Comparison of ENCODE assay signal across 12 cellular contexts in the genomic region with DNA sequence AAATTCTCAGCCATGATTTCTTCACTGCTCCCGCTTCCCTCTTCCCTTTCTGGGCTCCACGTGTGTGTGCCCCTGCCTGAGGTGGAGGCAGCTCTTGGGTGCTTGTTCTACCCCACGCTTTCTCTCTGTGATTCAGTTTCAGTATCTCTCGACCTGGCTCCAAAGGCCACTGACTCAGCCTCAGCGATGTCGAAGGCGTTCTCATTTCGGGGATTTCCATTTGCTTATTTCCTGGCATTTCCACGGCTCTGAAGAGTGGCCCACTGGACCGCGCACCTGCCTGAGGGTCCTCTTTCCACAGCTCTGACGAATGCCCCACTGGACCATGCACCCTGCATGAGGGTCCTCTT. TPM values are rescaled to one million over a fixed set of nuclear protein-coding genes. Genes with fewer than 3 reads are reported as not detected.
DNase-seq lines count a peak whose midpoint lies in the region; ATAC-seq and TF ChIP-seq lines count a peak whose summit lies in the region.
"Had no signal": no experiment of that assay in that cellular context is flagged by ENCODE, and none has a peak within 500 bp of the region (broad histone marks: within the 10 kb centered on the region; RNA-seq: fewer than 3 reads in every experiment).

No MANE protein-coding gene starts in this region.

- peaks cover 2 to 100% of the 10 kb centered on the region in 2 donors for H3K36me3 ChIP-seq in psoas muscle (ENCODE audit: insufficient read depth in 1 of 2, low read depth in 1 of 2)

- ATAC-seq in CD4-positive, alpha-beta T cell (ENCODE audit: poor library complexity), result peak; percentile 71
- peak; percentile 93 for ATAC-seq in activated naive CD4-positive, alpha-beta T cell treated with anti-CD3 and anti-CD28 coated beads, Interleukin-2, amount 50 U/mL, for 72 hours
- ATAC-seq in psoas muscle, result no peak
- ATAC-seq: PC-3 had no signal

- peaks cover 28% of the 10 kb centered on the region for H3K4me1 Mint-ChIP-seq in CD4-positive, alpha-beta T cell (ENCODE audit: low read depth)

- peak overlapping the region; percentile 70 for H3K4me3 Mint-ChIP-seq in CD4-positive, alpha-beta T cell

- H3K4me3 ChIP-seq in psoas muscle, result no peak overlapping the region
- H3K4me3 ChIP-seq: vagina had no signal

- no peaks in the 10 kb centered on the region for H3K4me1 ChIP-seq in psoas muscle
- H3K4me1 ChIP-seq: vagina had no signal

- H3K27me3 Mint-ChIP-seq in CD4-positive, alpha-beta T cell, result no peaks in the 10 kb centered on the region

- peaks cover 60% of the 10 kb centered on the region for H3K36me3 Mint-ChIP-seq in CD4-positive, alpha-beta T cell (ENCODE audit: low read depth)
- peaks cover 17 to 24% of the 10 kb centered on the region in 2 donors for H3K36me3 Mint-ChIP-seq in activated naive CD4-positive, alpha-beta T cell treated with anti-CD3 and anti-CD28 coated beads, Interleukin-2, amount 50 U/mL, for 72 hours

- 91 to 92% (median 91%) methylated on average over 12 of the region's 12 CpGs for WGBS in psoas muscle, 3 donors

- no peaks in the 10 kb centered on the region for H3K9me3 Mint-ChIP-seq in CD4-positive, alpha-beta T cell
- no peaks in the 10 kb centered on the region for H3K9me3 Mint-ChIP-seq in activated naive CD4-positive, alpha-beta T cell treated with anti-CD3 and anti-CD28 coated beads, Interleukin-2, amount 50 U/mL, for 72 hours

- H3K27ac Mint-ChIP-seq in CD4-positive, alpha-beta T cell, result peak overlapping the region; percentile 86
- H3K27ac Mint-ChIP-seq in activated naive CD4-positive, alpha-beta T cell treated with anti-CD3 and anti-CD28 coated beads, Interleukin-2, amount 50 U/mL, for 72 hours, result peak overlapping the region; percentile 89 to 99

- TF ChIP-seq CTCF in CD4-positive, alpha-beta T cell (IDR thresholded peaks at IDR 0.05), result no peak
- no peak for TF ChIP-seq CTCF in psoas muscle (IDR thresholded peaks at IDR 0.05)

- no peaks in the 10 kb centered on the region for H3K27me3 ChIP-seq in CD4-positive, alpha-beta T cell (ENCODE audit: control insufficient read depth, insufficient read depth, low read length)
- H3K27me3 ChIP-seq in psoas muscle (ENCODE audit: insufficient read depth in 3 of 3, low read length in 2 of 3), result no peaks in the 10 kb centered on the region
- H3K27me3 ChIP-seq: vagina had no signal

- CTCF ChIA-PET in CD4-positive, alpha-beta T cell (lab: Charles Lee), result interaction anchor here (1.0 kb wide), 1 partner anchor 55 kb away, joined by 3 read pairs; no protein-coding TSS in a partner anchor

- no peaks in the 10 kb centered on the region for H3K9me3 ChIP-seq in CD4-positive, alpha-beta T cell (ENCODE audit: control insufficient read depth, low read length)
- no peaks in the 10 kb centered on the region for H3K9me3 ChIP-seq in psoas muscle
- H3K9me3 ChIP-seq: vagina had no signal

- intact Hi-C loops in CD4-positive, alpha-beta T cell (cut with DNase I, micrococcal nuclease), result no loop called here
- intact Hi-C loops in psoas muscle (cut with DNase I), result no loop called here

- H3K27ac ChIP-seq in CD4-positive, alpha-beta T cell (ENCODE audit: low read depth, low read length), result peak overlapping the region; percentile 42
- no peak overlapping the region for H3K27ac ChIP-seq in psoas muscle

- DNase-seq in CD4-positive, alpha-beta T cell, result peak in 5 of 10 experiments; percentile 22 to 32 (median 26)
- peak; percentile 81 for DNase-seq in activated CD4-positive, alpha-beta T cell treated with anti-CD3 and anti-CD28 coated beads for 48 hours
- DNase-seq in activated naive CD4-positive, alpha-beta T cell treated with anti-CD3 and anti-CD28 coated beads, Interleukin-2, amount 50 U/mL, for 72 hours (ENCODE audit: low spot score in 2 of 2), result peak; percentile 62 to 82
- DNase-seq in stimulated activated CD4-positive, alpha-beta T cell treated with anti-CD3 and anti-CD28 coated beads, Interleukin-1b, Interleukin-23, amount 100 ng/mL, for 24 hours (ENCODE audit: low read depth in 4 of 4, low spot score in 1 of 4), result peak; percentile 11 to 63 (median 44)
- DNase-seq in SHP77 (lab: John Stamatoyannopoulos, UW), result no peak
- DNase-seq in psoas muscle, result no peak
- DNase-seq in NCI-H2171 (lab: John Stamatoyannopoulos, UW), result no peak
- DNase-seq in NCI-H526 (lab: John Stamatoyannopoulos, UW), result no peak
- DNase-seq: NCI-H1417, PC-3, posterior cingulate gyrus had no signal

- POLR2A ChIA-PET in CD4-positive, alpha-beta T cell (lab: Charles Lee), result interaction anchor here (2.1 kb wide), 1 partner anchor 98 kb away, joined by 8 read pairs; no protein-coding TSS in a partner anchor

RNA-seq across cellular contexts. Expression of a gene that starts 52.4 kb away (rescaled TPM):
- total RNA-seq in CD4-positive, alpha-beta T cell, result 100 to 1,000 TPM; 130 to 131 TPM
- total RNA-seq in activated naive CD4-positive, alpha-beta T cell treated with anti-CD3 and anti-CD28 coated beads, Interleukin-2, amount 50 U/mL, for 72 hours, result 100 to 1,000 TPM; 124 to 171 TPM
- 10 to 100 TPM; 20.9 to 46.7 (median 29.9) TPM for total RNA-seq in psoas muscle
- polyA plus RNA-seq in psoas muscle, result 10 to 100 TPM; 25.7 to 55.8 (median 38.7) TPM

RNA-seq across cellular contexts. Expression of a gene that starts 52.6 kb away (rescaled TPM):
- total RNA-seq in CD4-positive, alpha-beta T cell, result 10 to 100 TPM; 51.3 to 57.7 TPM
- total RNA-seq in activated naive CD4-positive, alpha-beta T cell treated with anti-CD3 and anti-CD28 coated beads, Interleukin-2, amount 50 U/mL, for 72 hours, result 10 to 100 TPM; 12.1 to 13.9 TPM
- total RNA-seq in psoas muscle, result 10 to 100 TPM; 11.7 to 15.3 (median 14.7) TPM
- 10 to 100 TPM in 2 of 3 donors, 1 to 10 TPM in 1; 8.7 to 23.9 (median 13.8) TPM for polyA plus RNA-seq in psoas muscle

RNA-seq across cellular contexts. Expression of a gene that starts 53.8 kb away (rescaled TPM):
- 1 to 10 TPM; 1.5 TPM for total RNA-seq in CD4-positive, alpha-beta T cell
- 1 to 10 TPM in 1 of 2 donors, under 1 TPM in 1; 0.11 to 1.9 TPM for total RNA-seq in activated naive CD4-positive, alpha-beta T cell treated with anti-CD3 and anti-CD28 coated beads, Interleukin-2, amount 50 U/mL, for 72 hours
- total RNA-seq in psoas muscle, result 1 to 10 TPM; 1.3 to 1.6 (median 1.5) TPM
- polyA plus RNA-seq in psoas muscle, result 1 to 10 TPM in 1 of 3 donors, under 1 TPM in 2; 0.44 to 2.3 (median 0.66) TPM

Comparison
In these comparisons a context has a peak if more than half of its experiments do, and no peak if none do; other contexts are left out.
1. ATAC-seq: peak in CD4-positive, alpha-beta T cell (single experiment) and activated naive CD4-positive, alpha-beta T cell treated with anti-CD3 and anti-CD28 coated beads, Interleukin-2, amount 50 U/mL, for 72 hours (2 of 2); none in psoas muscle (0 of 4).
2. DNase-seq: peak in activated CD4-positive, alpha-beta T cell treated with anti-CD3 and anti-CD28 coated beads for 48 hours (single experiment), activated naive CD4-positive, alpha-beta T cell treated with anti-CD3 and anti-CD28 coated beads, Interleukin-2, amount 50 U/mL, for 72 hours (2 of 2) and stimulated activated CD4-positive, alpha-beta T cell treated with anti-CD3 and anti-CD28 coated beads, Interleukin-1b, Interleukin-23, amount 100 ng/mL, for 24 hours (4 of 4); none in SHP77 (0 of 2), psoas muscle (0 of 2), NCI-H2171 (single experiment) and NCI-H526 (0 of 2).